In genomic region chr20:47558699-47559098, GRCh38 we compare ENCODE assay signal across 14 cellular contexts. TPM values are rescaled to one million over a fixed set of nuclear protein-coding genes. Genes with fewer than 3 reads are reported as not detected.
A peak's percentile ranks its signal among the peaks of the same experiment; 100 is the strongest.
DNase-seq lines count a peak whose midpoint lies in the region; ATAC-seq and TF ChIP-seq lines count a peak whose summit lies in the region.
"Had no signal": no experiment of that assay in that cellular context is flagged by ENCODE, and none has a peak within 500 bp of the region (broad histone marks: within the 10 kb centered on the region; RNA-seq: fewer than 3 reads in every experiment).

No MANE protein-coding gene starts in this region.

- H4K91ac ChIP-seq in mesenchymal stem cell (ENCODE audit: low read length), result no peak overlapping the region

- no peaks in the 10 kb centered on the region for H3K27me3 Mint-ChIP-seq in activated T-cell treated with anti-CD3 and anti-CD28 coated beads, Interleukin-2, amount 50 U/mL, for 72 hours (ENCODE audit: low read depth)
- H3K27me3 Mint-ChIP-seq: activated CD8-positive, alpha-beta memory T cell treated with anti-CD3 and anti-CD28 coated beads, Interleukin-2, amount 10 ng/mL, durations not matched to agents 7 days and 5 days had no signal

- peak overlapping the region; percentile 53 for H3K27ac Mint-ChIP-seq in activated T-cell treated with anti-CD3 and anti-CD28 coated beads, Interleukin-2, amount 50 U/mL, for 72 hours
- H3K27ac Mint-ChIP-seq: activated CD8-positive, alpha-beta memory T cell treated with anti-CD3 and anti-CD28 coated beads, Interleukin-2, amount 10 ng/mL, durations not matched to agents 7 days and 5 days had no signal

- no peaks in the 10 kb centered on the region for H3K9me3 Mint-ChIP-seq in activated T-cell treated with anti-CD3 and anti-CD28 coated beads, Interleukin-2, amount 50 U/mL, for 72 hours

- no peaks in the 10 kb centered on the region for H3K27me3 ChIP-seq in mesenchymal stem cell (ENCODE audit: control insufficient read depth in 1 of 2, insufficient read depth in 1 of 2, low read length in 2 of 2)
- no peaks in the 10 kb centered on the region for H3K27me3 ChIP-seq in upper lobe of left lung

- no peak for TF ChIP-seq CTCF in VCaP (conservative IDR thresholded peaks at IDR 0.05)
- TF ChIP-seq CTCF in upper lobe of left lung (IDR thresholded peaks at IDR 0.05), result no peak

- WGBS in mesenchymal stem cell, result 85% methylated on average over 1 of the region's 2 CpGs
- 84 to 94% methylated on average over 2 of the region's 2 CpGs for WGBS in upper lobe of left lung, 2 donors

- H3K4me3 ChIP-seq in mesenchymal stem cell (ENCODE audit: insufficient read depth in 1 of 2, low read depth in 1 of 2, low read length in 2 of 2) (no peak overlapping the region), upper lobe of left lung (no peak overlapping the region)

- H3K4me1 ChIP-seq in mesenchymal stem cell (ENCODE audit: control insufficient read depth, insufficient read depth, low read depth, low read length) (peaks cover 1% of the 10 kb centered on the region), upper lobe of left lung (peaks cover 17 to 29% (median 24%) of the 10 kb centered on the region in 4 donors)

- no peak for ATAC-seq in activated T-cell treated with anti-CD3 and anti-CD28 coated beads, Interleukin-2, amount 50 U/mL, for 72 hours (replicated peaks in 1 of 2)
- no peak for ATAC-seq in upper lobe of left lung (ENCODE audit: low FRiP score in 2 of 2)
- ATAC-seq in Right ventricle myocardium inferior, result no peak
- ATAC-seq in GM18909 (IDR thresholded peaks at IDR 0.05; ENCODE audit: poor library complexity, unreplicated experiment), result no peak
- ATAC-seq: activated CD8-positive, alpha-beta memory T cell treated with anti-CD3 and anti-CD28 coated beads, Interleukin-2, amount 10 ng/mL, durations not matched to agents 7 days and 5 days; HepG2 had no signal

- peaks cover 62% of the 10 kb centered on the region for H3K4me1 Mint-ChIP-seq in activated T-cell treated with anti-CD3 and anti-CD28 coated beads, Interleukin-2, amount 50 U/mL, for 72 hours (ENCODE audit: low read depth)

- H3K9me3 ChIP-seq in mesenchymal stem cell (ENCODE audit: control insufficient read depth, low read length), result no peaks in the 10 kb centered on the region
- H3K9me3 ChIP-seq in upper lobe of left lung, result no peaks in the 10 kb centered on the region

- H3K4me3 Mint-ChIP-seq in activated T-cell treated with anti-CD3 and anti-CD28 coated beads, Interleukin-2, amount 50 U/mL, for 72 hours, result no peak overlapping the region
- H3K4me3 Mint-ChIP-seq: activated CD8-positive, alpha-beta memory T cell treated with anti-CD3 and anti-CD28 coated beads, Interleukin-2, amount 10 ng/mL, durations not matched to agents 7 days and 5 days had no signal

- TF ChIP-seq EP300 in upper lobe of left lung (IDR thresholded peaks at IDR 0.05), result no peak

- H3K4ac ChIP-seq in mesenchymal stem cell (ENCODE audit: low read depth in 1 of 2, low read length in 2 of 2), result no peak overlapping the region

- no peak overlapping the region for H3K9ac ChIP-seq in mesenchymal stem cell (ENCODE audit: low read length)

- DNase-seq in activated T-cell treated with anti-CD3 and anti-CD28 coated beads, Interleukin-2, amount 50 U/mL, for 72 hours, result no peak
- no peak for DNase-seq in activated T-cell treated with anti-CD3 and anti-CD28 coated beads, Interleukin-2, amount 50 U/mL, for 1 hour
- peak; percentile 16 for DNase-seq in mesenchymal stem cell
- DNase-seq in upper lobe of left lung, result no peak
- DNase-seq in stimulated activated CD8-positive, alpha-beta memory T cell treated with anti-CD3 and anti-CD28 coated beads, Interleukin-4, amount 100 ng/mL, for 48 hours, result no peak
- DNase-seq in Right ventricle myocardium inferior (ENCODE audit: missing footprints), result no peak
- DNase-seq: activated CD8-positive, alpha-beta memory T cell treated with anti-CD3 and anti-CD28 coated beads, Interleukin-2, amount 10 ng/mL, durations not matched to agents 7 days and 5 days; central memory CD4-positive, alpha-beta T cell; COR-L47; NCI-H1048; NCI-H2227 treated with DMSO at 0.1 percent for 48 hours had no signal

- H3K4me2 ChIP-seq in mesenchymal stem cell (ENCODE audit: low read length, poor library complexity, severe bottlenecking), result no peak overlapping the region

- peaks cover 0 to 6% of the 10 kb centered on the region in 2 donors for H3K36me3 Mint-ChIP-seq in activated T-cell treated with anti-CD3 and anti-CD28 coated beads, Interleukin-2, amount 50 U/mL, for 72 hours (ENCODE audit: insufficient read depth in 2 of 2)

- intact Hi-C loops in Right ventricle myocardium inferior (cut with DNase I), result no loop called here

- H4K8ac ChIP-seq in mesenchymal stem cell (ENCODE audit: low read length), result no peak overlapping the region

- H2BK5ac ChIP-seq in mesenchymal stem cell (ENCODE audit: low read depth, low read length, poor library complexity, severe bottlenecking), result no peak overlapping the region

- no peak overlapping the region for H2AK5ac ChIP-seq in mesenchymal stem cell (ENCODE audit: low read length, severe bottlenecking)

- no peak overlapping the region for H2BK120ac ChIP-seq in mesenchymal stem cell (ENCODE audit: low read depth, low read length)

- no peak overlapping the region for H2BK15ac ChIP-seq in mesenchymal stem cell (ENCODE audit: low read depth, poor library complexity, severe bottlenecking)

- no peak overlapping the region for H2BK12ac ChIP-seq in mesenchymal stem cell (ENCODE audit: low read length in 2 of 2)

- H3K27ac ChIP-seq in VCaP (peak overlapping the region; percentile 52), mesenchymal stem cell (ENCODE audit: low read length, poor library complexity, severe bottlenecking) (no peak overlapping the region), upper lobe of left lung (peak overlapping the region in 3 of 4 donors; percentile 18 to 55 (median 23))

- H3K23ac ChIP-seq in mesenchymal stem cell (ENCODE audit: low read length in 2 of 2), result no peak overlapping the region

- H3K18ac ChIP-seq in mesenchymal stem cell (ENCODE audit: low read depth in 1 of 2, low read length in 2 of 2), result no peak overlapping the region

- no peak overlapping the region for H2AFZ ChIP-seq in mesenchymal stem cell (ENCODE audit: low read depth, low read length)

- no peak overlapping the region for H3K14ac ChIP-seq in mesenchymal stem cell (ENCODE audit: low read length in 2 of 2)

- H3K79me1 ChIP-seq in mesenchymal stem cell (replicated peaks; ENCODE audit: low read length, poor library complexity, severe bottlenecking), result peaks cover 21% of the 10 kb centered on the region

- no peak for TF ChIP-seq POLR2A in upper lobe of left lung (IDR thresholded peaks at IDR 0.05)

- peaks cover 0 to 3% of the 10 kb centered on the region in 2 experiments for H3K36me3 ChIP-seq in mesenchymal stem cell (ENCODE audit: control insufficient read depth in 1 of 2, insufficient read depth in 2 of 2, low read depth in 1 of 2, low read length in 2 of 2)
- no peaks in the 10 kb centered on the region for H3K36me3 ChIP-seq in upper lobe of left lung

RNA-seq across cellular contexts. Expression of gene NCOA3, which starts 57.0 kb away (rescaled TPM):
- total RNA-seq in activated T-cell treated with anti-CD3 and anti-CD28 coated beads, Interleukin-2, amount 50 U/mL, for 72 hours, result 100 to 1,000 TPM in 1 of 2 donors, 10 to 100 TPM in 1; 76.0 to 113 TPM
- 16.9 TPM for polyA plus RNA-seq in mesenchymal stem cell (2013, experiment 1 of 2)
- 16.3 TPM for polyA plus RNA-seq in mesenchymal stem cell (2013, experiment 2 of 2)
- total RNA-seq in upper lobe of left lung, result 10 to 100 TPM; 27.9 to 54.7 (median 38.9) TPM
- total RNA-seq in Right ventricle myocardium inferior, result 21.6 TPM
